Comparison of ENCODE assay signal across 18 cellular contexts in genomic region chr10:46014215-46014614, GRCh38. TPM values are rescaled to one million over a fixed set of nuclear protein-coding genes. Genes with fewer than 3 reads are reported as not detected.
DNase-seq lines count a peak whose midpoint lies in the region; ATAC-seq, FAIRE-seq and TF ChIP-seq lines count a peak whose summit lies in the region.
"Had no signal": no experiment of that assay in that cellular context is flagged by ENCODE, and none has a peak within 500 bp of the region (broad histone marks: within the 10 kb centered on the region; RNA-seq: fewer than 3 reads in every experiment).

No MANE protein-coding gene starts in this region.

- peaks cover 8% of the 10 kb centered on the region for H3K4me1 ChIP-seq in fibroblast of lung (ENCODE audit: control insufficient read depth, extremely low read depth, insufficient read depth, low read length)
- H3K4me1 ChIP-seq in naive thymus-derived CD4-positive, alpha-beta T cell (ENCODE audit: control insufficient read depth in 2 of 2, insufficient read depth in 2 of 2, low read length in 2 of 2), result peaks cover 7 to 9% of the 10 kb centered on the region in 2 donors
- H3K4me1 ChIP-seq in effector memory CD4-positive, alpha-beta T cell (ENCODE audit: control insufficient read depth, insufficient read depth, low read length, poor library complexity, severe bottlenecking), result no peaks in the 10 kb centered on the region

- peak overlapping the region; percentile 25 for H3K27ac Mint-ChIP-seq in activated CD8-positive, alpha-beta T cell treated with anti-CD3 and anti-CD28 coated beads for 36 hours
- H3K27ac Mint-ChIP-seq in activated CD8-positive, alpha-beta T cell treated with anti-CD3 and anti-CD28 coated beads, Interleukin-2, amount 10 ng/mL, durations not matched to agents 7 days and 5 days, result no peak overlapping the region
- peak overlapping the region; percentile 61 for H3K27ac Mint-ChIP-seq in stimulated activated memory B cell treated with anti-CD40 and anti-IgM and Interleukin-4, amounts not matched to agents 10 μg/mL and 1 μg/mL and 100 μg/mL, for 72 hours
- peak overlapping the region in 3 of 9 donors; percentile 44 to 89 (median 65) for H3K27ac Mint-ChIP-seq in naive thymus-derived CD4-positive, alpha-beta T cell

- POLR2A ChIA-PET in activated CD8-positive, alpha-beta T cell treated with anti-CD3 and anti-CD28 coated beads for 36 hours (lab: Charles Lee), result no interaction called here
- POLR2A ChIA-PET in activated CD8-positive, alpha-beta T cell treated with anti-CD3 and anti-CD28 coated beads, Interleukin-2, amount 10 ng/mL, durations not matched to agents 7 days and 5 days (lab: Charles Lee), result no interaction called here
- POLR2A ChIA-PET in naive thymus-derived CD4-positive, alpha-beta T cell (lab: Charles Lee), result no interaction called here

- peaks cover 42% of the 10 kb centered on the region for H3K36me3 Mint-ChIP-seq in activated CD8-positive, alpha-beta T cell treated with anti-CD3 and anti-CD28 coated beads for 36 hours (ENCODE audit: low read depth)
- peaks cover 58% of the 10 kb centered on the region for H3K36me3 Mint-ChIP-seq in activated CD8-positive, alpha-beta T cell treated with anti-CD3 and anti-CD28 coated beads, Interleukin-2, amount 10 ng/mL, durations not matched to agents 7 days and 5 days (ENCODE audit: low read depth)
- H3K36me3 Mint-ChIP-seq in stimulated activated memory B cell treated with anti-CD40 and anti-IgM and Interleukin-4, amounts not matched to agents 10 μg/mL and 1 μg/mL and 100 μg/mL, for 72 hours, result peaks cover 17% of the 10 kb centered on the region
- H3K36me3 Mint-ChIP-seq in naive thymus-derived CD4-positive, alpha-beta T cell, result peaks cover 9 to 41% (median 18%) of the 10 kb centered on the region in 5 donors

- H3K27me3 Mint-ChIP-seq in activated CD8-positive, alpha-beta T cell treated with anti-CD3 and anti-CD28 coated beads for 36 hours, result no peaks in the 10 kb centered on the region
- no peaks in the 10 kb centered on the region for H3K27me3 Mint-ChIP-seq in activated CD8-positive, alpha-beta T cell treated with anti-CD3 and anti-CD28 coated beads, Interleukin-2, amount 10 ng/mL, durations not matched to agents 7 days and 5 days (ENCODE audit: low read depth)
- H3K27me3 Mint-ChIP-seq in stimulated activated memory B cell treated with anti-CD40 and anti-IgM and Interleukin-4, amounts not matched to agents 10 μg/mL and 1 μg/mL and 100 μg/mL, for 72 hours, result no peaks in the 10 kb centered on the region
- H3K27me3 Mint-ChIP-seq in naive thymus-derived CD4-positive, alpha-beta T cell, result no peaks in the 10 kb centered on the region

- H3K9ac ChIP-seq in fibroblast of lung (ENCODE audit: insufficient read depth, low read length), result no peak overlapping the region

- H3K9me3 Mint-ChIP-seq in activated CD8-positive, alpha-beta T cell treated with anti-CD3 and anti-CD28 coated beads for 36 hours, result no peaks in the 10 kb centered on the region
- H3K9me3 Mint-ChIP-seq in activated CD8-positive, alpha-beta T cell treated with anti-CD3 and anti-CD28 coated beads, Interleukin-2, amount 10 ng/mL, durations not matched to agents 7 days and 5 days (ENCODE audit: insufficient read depth), result no peaks in the 10 kb centered on the region
- no peaks in the 10 kb centered on the region for H3K9me3 Mint-ChIP-seq in stimulated activated memory B cell treated with anti-CD40 and anti-IgM and Interleukin-4, amounts not matched to agents 10 μg/mL and 1 μg/mL and 100 μg/mL, for 72 hours
- H3K9me3 Mint-ChIP-seq in naive thymus-derived CD4-positive, alpha-beta T cell, result peaks cover 0 to 1% (median 0%) of the 10 kb centered on the region in 11 donors

- no peak for TF ChIP-seq CTCF in activated CD8-positive, alpha-beta T cell treated with anti-CD3 and anti-CD28 coated beads for 36 hours (IDR thresholded peaks at IDR 0.05)
- TF ChIP-seq CTCF in fibroblast of lung (conservative IDR thresholded peaks at IDR 0.05 in 1 of 2, IDR thresholded peaks at IDR 0.05 in 1 of 2; ENCODE audit: low read depth in 1 of 2, low read length in 2 of 2), result no peak

- H3K4me1 Mint-ChIP-seq in activated CD8-positive, alpha-beta T cell treated with anti-CD3 and anti-CD28 coated beads for 36 hours (ENCODE audit: low read depth), result peaks cover 30% of the 10 kb centered on the region
- H3K4me1 Mint-ChIP-seq in activated CD8-positive, alpha-beta T cell treated with anti-CD3 and anti-CD28 coated beads, Interleukin-2, amount 10 ng/mL, durations not matched to agents 7 days and 5 days (ENCODE audit: low read depth), result peaks cover 13% of the 10 kb centered on the region
- H3K4me1 Mint-ChIP-seq in stimulated activated memory B cell treated with anti-CD40 and anti-IgM and Interleukin-4, amounts not matched to agents 10 μg/mL and 1 μg/mL and 100 μg/mL, for 72 hours, result peaks cover 25% of the 10 kb centered on the region
- peaks cover 14 to 33% (median 25%) of the 10 kb centered on the region in 7 donors for H3K4me1 Mint-ChIP-seq in naive thymus-derived CD4-positive, alpha-beta T cell

- no peak for DNase-seq in activated CD8-positive, alpha-beta T cell treated with anti-CD3 and anti-CD28 coated beads for 36 hours
- DNase-seq in activated CD8-positive, alpha-beta T cell treated with anti-CD3 and anti-CD28 coated beads, Interleukin-2, amount 10 ng/mL, durations not matched to agents 7 days and 5 days, result no peak
- DNase-seq in RCC 7860 (ENCODE audit: low spot score) (peak; percentile 31), fibroblast of lung (ENCODE audit: low read depth in 2 of 2) (peak in 1 of 2 donors; percentile 27), DMS153 (lab: John Stamatoyannopoulos, UW) (no peak)
- no peak for DNase-seq in naive thymus-derived CD4-positive, alpha-beta T cell
- DNase-seq in effector memory CD4-positive, alpha-beta T cell, result no peak
- DNase-seq: 8988T, C1 segment of cervical spinal cord, GF-D8, GOT3, Karpas-422, MM.1S, NCI-H1105, NCI-H1694 treated with DMSO at 0.1 percent for 48 hours, NCI-H69, PC-3 had no signal

- no peaks in the 10 kb centered on the region for H3K27me3 ChIP-seq in fibroblast of lung (ENCODE audit: control insufficient read depth, insufficient read depth, low read length)
- H3K27me3 ChIP-seq in naive thymus-derived CD4-positive, alpha-beta T cell (ENCODE audit: control insufficient read depth in 2 of 2, insufficient read depth in 2 of 2, low read length in 2 of 2), result no peaks in the 10 kb centered on the region
- no peaks in the 10 kb centered on the region for H3K27me3 ChIP-seq in effector memory CD4-positive, alpha-beta T cell (replicated peaks; ENCODE audit: control insufficient read depth, insufficient read depth, low read length, poor library complexity, severe bottlenecking)

- H3K4me3 ChIP-seq in fibroblast of lung (replicated peaks in 1 of 4; ENCODE audit: control extremely low read depth in 1 of 4, insufficient read depth in 1 of 4, low read depth in 3 of 4, low read length in 4 of 4), result no peak overlapping the region
- no peak overlapping the region for H3K4me3 ChIP-seq in naive thymus-derived CD4-positive, alpha-beta T cell (ENCODE audit: low read length)
- H3K4me3 ChIP-seq in effector memory CD4-positive, alpha-beta T cell (ENCODE audit: insufficient read depth, low read depth, low read length, poor library complexity, severe bottlenecking), result no peak overlapping the region

- no peak overlapping the region for H3K4me3 Mint-ChIP-seq in activated CD8-positive, alpha-beta T cell treated with anti-CD3 and anti-CD28 coated beads for 36 hours
- no peak overlapping the region for H3K4me3 Mint-ChIP-seq in activated CD8-positive, alpha-beta T cell treated with anti-CD3 and anti-CD28 coated beads, Interleukin-2, amount 10 ng/mL, durations not matched to agents 7 days and 5 days
- H3K4me3 Mint-ChIP-seq in stimulated activated memory B cell treated with anti-CD40 and anti-IgM and Interleukin-4, amounts not matched to agents 10 μg/mL and 1 μg/mL and 100 μg/mL, for 72 hours, result no peak overlapping the region
- no peak overlapping the region for H3K4me3 Mint-ChIP-seq in naive thymus-derived CD4-positive, alpha-beta T cell

- peaks cover 10% of the 10 kb centered on the region for H3K36me3 ChIP-seq in fibroblast of lung (ENCODE audit: control insufficient read depth, insufficient read depth, low read length)
- H3K36me3 ChIP-seq in naive thymus-derived CD4-positive, alpha-beta T cell (ENCODE audit: control insufficient read depth in 2 of 3, insufficient read depth in 3 of 3, low read length in 3 of 3), result peaks cover 16 to 64% (median 49%) of the 10 kb centered on the region in 3 experiments
- peaks cover 71% of the 10 kb centered on the region for H3K36me3 ChIP-seq in effector memory CD4-positive, alpha-beta T cell (ENCODE audit: control insufficient read depth, insufficient read depth, low read length)

- intact Hi-C loops in activated CD8-positive, alpha-beta T cell treated with anti-CD3 and anti-CD28 coated beads for 36 hours (cut with micrococcal nuclease), result no loop called here
- intact Hi-C loops in naive thymus-derived CD4-positive, alpha-beta T cell (cut with micrococcal nuclease), result no loop called here

- H2AFZ ChIP-seq in fibroblast of lung (ENCODE audit: low read length), result no peak overlapping the region

- ATAC-seq in activated CD8-positive, alpha-beta T cell treated with anti-CD3 and anti-CD28 coated beads for 36 hours, result no peak
- ATAC-seq in activated CD8-positive, alpha-beta T cell treated with anti-CD3 and anti-CD28 coated beads, Interleukin-2, amount 10 ng/mL, durations not matched to agents 7 days and 5 days, result no peak
- ATAC-seq in stimulated activated memory B cell treated with anti-CD40 and anti-IgM and Interleukin-4, amounts not matched to agents 10 μg/mL and 1 μg/mL and 100 μg/mL, for 72 hours, result no peak
- no peak for ATAC-seq in naive thymus-derived CD4-positive, alpha-beta T cell

- peaks cover 40% of the 10 kb centered on the region for H3K79me2 ChIP-seq in fibroblast of lung (ENCODE audit: control insufficient read depth, insufficient read depth, low read length)

- CTCF ChIA-PET in activated CD8-positive, alpha-beta T cell treated with anti-CD3 and anti-CD28 coated beads for 36 hours (lab: Charles Lee), result no interaction called here
- CTCF ChIA-PET in activated CD8-positive, alpha-beta T cell treated with anti-CD3 and anti-CD28 coated beads, Interleukin-2, amount 10 ng/mL, durations not matched to agents 7 days and 5 days (lab: Charles Lee), result interaction anchor here (0.8 kb wide), 1 partner anchor 13 kb away, joined by 3 read pairs; no protein-coding TSS in a partner anchor
- CTCF ChIA-PET in naive thymus-derived CD4-positive, alpha-beta T cell (lab: Charles Lee), result no interaction called here

- H4K20me1 ChIP-seq in fibroblast of lung (ENCODE audit: control insufficient read depth, extremely low read depth, insufficient read depth, low read length), result no peaks in the 10 kb centered on the region

- peak overlapping the region; percentile 70 for H3K27ac ChIP-seq in fibroblast of lung (ENCODE audit: insufficient read depth, low read length)
- no peak overlapping the region for H3K27ac ChIP-seq in naive thymus-derived CD4-positive, alpha-beta T cell (ENCODE audit: low read depth, low read length)
- no peak overlapping the region for H3K27ac ChIP-seq in effector memory CD4-positive, alpha-beta T cell (ENCODE audit: insufficient read depth, low read length, poor library complexity, severe bottlenecking)

- H3K9me3 ChIP-seq in fibroblast of lung (ENCODE audit: control insufficient read depth, insufficient read depth, low read depth, low read length), result no peaks in the 10 kb centered on the region
- H3K9me3 ChIP-seq in naive thymus-derived CD4-positive, alpha-beta T cell (ENCODE audit: control insufficient read depth in 2 of 3, low read length in 3 of 3), result no peaks in the 10 kb centered on the region
- no peaks in the 10 kb centered on the region for H3K9me3 ChIP-seq in effector memory CD4-positive, alpha-beta T cell (ENCODE audit: control insufficient read depth, low read length)

- no peak for FAIRE-seq in RCC 7860 (lab: Jason Lieb, UNC)

- H3K4me2 ChIP-seq in fibroblast of lung (ENCODE audit: extremely low read depth, insufficient read depth, low read length), result no peak overlapping the region

RNA-seq across cellular contexts. Expression of gene NCOA4, which starts 16.2 kb away (rescaled TPM):
- 10 to 100 TPM; 86.2 to 86.6 TPM for total RNA-seq in activated CD8-positive, alpha-beta T cell treated with anti-CD3 and anti-CD28 coated beads for 36 hours
- total RNA-seq in activated CD8-positive, alpha-beta T cell treated with anti-CD3 and anti-CD28 coated beads, Interleukin-2, amount 10 ng/mL, durations not matched to agents 7 days and 5 days, result 100 to 1,000 TPM; 119 to 120 TPM
- total RNA-seq in fibroblast of lung, result 145 and 175 TPM in 2 replicates
- polyA plus RNA-seq in fibroblast of lung, result 117 and 140 TPM in 2 replicates
- polyA plus RNA-seq in fibroblast of lung (2012), result 78.4 and 81.5 TPM in 2 replicates
- 76.8 and 152 TPM in 2 replicates for polyA minus RNA-seq in fibroblast of lung (ENCODE audit: low replicate concordance)
- 100 to 1,000 TPM in 2 of 5 experiments, 10 to 100 TPM in 3; 54.6 to 126 (median 78.4) TPM for total RNA-seq in naive thymus-derived CD4-positive, alpha-beta T cell
- 100 to 1,000 TPM; 167 to 181 TPM for polyA plus RNA-seq in naive thymus-derived CD4-positive, alpha-beta T cell

RNA-seq across cellular contexts. Expression of gene MSMB, which starts 31.9 kb away (rescaled TPM):
- total RNA-seq in activated CD8-positive, alpha-beta T cell treated with anti-CD3 and anti-CD28 coated beads for 36 hours, result not detected
- not detected for total RNA-seq in activated CD8-positive, alpha-beta T cell treated with anti-CD3 and anti-CD28 coated beads, Interleukin-2, amount 10 ng/mL, durations not matched to agents 7 days and 5 days
- not detected in 2 replicates for total RNA-seq in fibroblast of lung
- polyA plus RNA-seq in fibroblast of lung, result not detected in 2 replicates
- not detected in 2 replicates for polyA plus RNA-seq in fibroblast of lung (2012)
- polyA minus RNA-seq in fibroblast of lung (ENCODE audit: low replicate concordance), result not detected in 2 replicates
- not detected for total RNA-seq in naive thymus-derived CD4-positive, alpha-beta T cell
- not detected for polyA plus RNA-seq in naive thymus-derived CD4-positive, alpha-beta T cell
- total RNA-seq: PC-3 had no signal

RNA-seq across cellular contexts. Expression of gene TIMM23, which starts 41.9 kb away (rescaled TPM):
- 10 to 100 TPM; 70.7 to 76.2 TPM for total RNA-seq in activated CD8-positive, alpha-beta T cell treated with anti-CD3 and anti-CD28 coated beads for 36 hours
- total RNA-seq in activated CD8-positive, alpha-beta T cell treated with anti-CD3 and anti-CD28 coated beads, Interleukin-2, amount 10 ng/mL, durations not matched to agents 7 days and 5 days, result 10 to 100 TPM; 61.3 to 61.9 TPM
- 55.0 and 58.8 TPM in 2 replicates for total RNA-seq in fibroblast of lung
- 130 and 145 TPM in 2 replicates for polyA plus RNA-seq in fibroblast of lung
- polyA plus RNA-seq in fibroblast of lung (2012), result 95.8 and 115 TPM in 2 replicates
- 16.8 and 18.3 TPM in 2 replicates for polyA minus RNA-seq in fibroblast of lung (ENCODE audit: low replicate concordance)
- total RNA-seq in naive thymus-derived CD4-positive, alpha-beta T cell, result 10 to 100 TPM; 21.0 to 58.1 (median 25.7) TPM
- 10 to 100 TPM; 57.6 to 61.7 TPM for polyA plus RNA-seq in naive thymus-derived CD4-positive, alpha-beta T cell
